17 cellular contexts compared by ENCODE assay signal in genomic region chr22:46752911-46753310, GRCh38. TPM values are rescaled to one million over a fixed set of nuclear protein-coding genes. Genes with fewer than 3 reads are reported as not detected.
DNase-seq lines count a peak whose midpoint lies in the region; ATAC-seq and TF ChIP-seq lines count a peak whose summit lies in the region.
"Had no signal": no experiment of that assay in that cellular context is flagged by ENCODE, and none has a peak within 500 bp of the region (broad histone marks: within the 10 kb centered on the region; RNA-seq: fewer than 3 reads in every experiment).

No MANE protein-coding gene starts in this region.

- H3K36me3 ChIP-seq in H7 (replicated peaks; ENCODE audit: control insufficient read depth, insufficient read depth, low read length) (no peaks in the 10 kb centered on the region), adrenal gland (replicated peaks in 1 of 2) (no peaks in the 10 kb centered on the region), thyroid gland (no peaks in the 10 kb centered on the region)
- H3K36me3 ChIP-seq: left lung had no signal

- TF ChIP-seq CTCF in adrenal gland (IDR thresholded peaks at IDR 0.05) (no peak), thyroid gland (IDR thresholded peaks at IDR 0.05) (no peak)

- H3K4me1 ChIP-seq in adrenal gland (replicated peaks in 1 of 2) (peaks cover 24 to 35% of the 10 kb centered on the region in 2 donors), right cardiac atrium (ENCODE audit: control insufficient read depth, insufficient read depth, low read length) (peaks cover 19% of the 10 kb centered on the region), thyroid gland (peaks cover 9 to 56% of the 10 kb centered on the region in 2 donors)

- peak; percentile 32 for DNase-seq in H7
- DNase-seq in adrenal gland, result no peak
- peak in 2 of 3 donors; percentile 53 to 59 for DNase-seq in right cardiac atrium
- DNase-seq in thyroid gland, result no peak
- no peak for DNase-seq in NCI-H82 (lab: John Stamatoyannopoulos, UW)
- DNase-seq in globus pallidus (ENCODE audit: low spot score), result no peak
- DNase-seq: activated CD4-positive, alpha-beta T cell treated with anti-CD3 and anti-CD28 coated beads for 36 hours; activated naive CD4-positive, alpha-beta T cell treated with Interleukin-2 at 50 U/mL for 16 hours; H9; NCI-H1417; nephron progenitor cell; SIG-M5; stimulated activated CD4-positive, alpha-beta T cell treated with anti-CD3 and anti-CD28 coated beads, Interleukin-1b, Interleukin-23, amount 100 ng/mL, for 48 hours; T1000 had no signal

- H3K27ac ChIP-seq in adrenal gland, result peak overlapping the region in 4 of 5 donors; percentile 91 to 99 (median 96)
- H3K27ac ChIP-seq in right cardiac atrium (ENCODE audit: low read length), result peak overlapping the region; percentile 99
- peak overlapping the region in 18 of 21 experiments; percentile 13 to 97 (median 86) for H3K27ac ChIP-seq in skin epidermis
- peak overlapping the region in 1 of 3 donors; percentile 18 for H3K27ac ChIP-seq in thyroid gland

- H3K9me3 ChIP-seq in adrenal gland (replicated peaks in 1 of 3) (no peaks in the 10 kb centered on the region), right cardiac atrium (ENCODE audit: control insufficient read depth, low read length) (no peaks in the 10 kb centered on the region), thyroid gland (no peaks in the 10 kb centered on the region)

- intact Hi-C loops in adrenal gland (cut with DNase I), result no loop called here
- intact Hi-C loops in right cardiac atrium (cut with DNase I), result no loop called here
- intact Hi-C loops in thyroid gland (cut with DNase I), result no loop called here

- TF ChIP-seq POLR2A in adrenal gland (IDR thresholded peaks at IDR 0.05), result no peak
- TF ChIP-seq POLR2A in thyroid gland (IDR thresholded peaks at IDR 0.05), result no peak

- H3K4me3 ChIP-seq in H7 (ENCODE audit: insufficient read depth, low read depth, low read length) (no peak overlapping the region), adrenal gland (no peak overlapping the region), right cardiac atrium (ENCODE audit: low read length) (no peak overlapping the region), skin epidermis (no peak overlapping the region), thyroid gland (replicated peaks in 1 of 3) (no peak overlapping the region)
- H3K4me3 ChIP-seq: left lung had no signal

- 65 to 100% (median 88%) methylated on average over 2 to 7 of the region's 7 CpGs for WGBS in adrenal gland, 4 donors
- 87% methylated on average over 7 of the region's 7 CpGs for WGBS in right cardiac atrium
- WGBS in thyroid gland, 2 donors, result 91% methylated on average over 5 of the region's 7 CpGs; no CpG with 5 or more reads in 1 of the 2 donors

- H3K27me3 ChIP-seq in H7 (ENCODE audit: control insufficient read depth, insufficient read depth, low read length), result no peaks in the 10 kb centered on the region
- H3K27me3 ChIP-seq in adrenal gland, result no peaks in the 10 kb centered on the region
- no peaks in the 10 kb centered on the region for H3K27me3 ChIP-seq in right cardiac atrium (ENCODE audit: control insufficient read depth, insufficient read depth)
- H3K27me3 ChIP-seq in thyroid gland, result no peaks in the 10 kb centered on the region
- H3K27me3 ChIP-seq: left lung had no signal

- ATAC-seq in right cardiac atrium (no peak), esophagus mucosa (no peak)
- ATAC-seq: activated CD4-positive, alpha-beta T cell treated with anti-CD3 and anti-CD28 coated beads for 36 hours; left lung had no signal

RNA-seq across cellular contexts. Expression of gene TBC1D22A, which starts 9.5 kb away (rescaled TPM):
- total RNA-seq in H7 (2014; rRNA removed; shearing (Covaris generic)), result 8.2 and 9.7 TPM in 2 replicates
- total RNA-seq in adrenal gland (10 to 100 TPM; 18.8 to 44.2 (median 29.9) TPM), right cardiac atrium (10 to 100 TPM; 15.3 to 17.3 (median 16.4) TPM), thyroid gland (10 to 100 TPM; 26.7 to 34.6 (median 33.2) TPM), esophagus mucosa (21.4 TPM)
- polyA plus RNA-seq in adrenal gland (10 to 100 TPM; 11.5 to 17.4 (median 14.9) TPM), right cardiac atrium (12.0 TPM)

RNA-seq across cellular contexts. Expression of gene CERK, which starts 14.9 kb away (rescaled TPM):
- total RNA-seq in H7 (2014; rRNA removed; shearing (Covaris generic)), result 54.8 and 57.2 TPM in 2 replicates
- total RNA-seq in adrenal gland (10 to 100 TPM; 34.0 to 92.1 (median 48.0) TPM), right cardiac atrium (10 to 100 TPM; 59.5 to 83.5 (median 68.7) TPM), thyroid gland (10 to 100 TPM; 74.6 to 84.7 (median 81.5) TPM), esophagus mucosa (21.9 TPM)
- polyA plus RNA-seq in adrenal gland (10 to 100 TPM; 18.6 to 24.3 (median 19.5) TPM), right cardiac atrium (32.6 TPM)

Comparison
In these comparisons a context has a peak if more than half of its experiments do, and no peak if none do; other contexts are left out.
1. DNase-seq: peak in H7 (single experiment) and right cardiac atrium (2 of 3); none in adrenal gland (0 of 7), thyroid gland (0 of 2), NCI-H82 (single experiment) and globus pallidus (single experiment).